In the genomic region with DNA sequence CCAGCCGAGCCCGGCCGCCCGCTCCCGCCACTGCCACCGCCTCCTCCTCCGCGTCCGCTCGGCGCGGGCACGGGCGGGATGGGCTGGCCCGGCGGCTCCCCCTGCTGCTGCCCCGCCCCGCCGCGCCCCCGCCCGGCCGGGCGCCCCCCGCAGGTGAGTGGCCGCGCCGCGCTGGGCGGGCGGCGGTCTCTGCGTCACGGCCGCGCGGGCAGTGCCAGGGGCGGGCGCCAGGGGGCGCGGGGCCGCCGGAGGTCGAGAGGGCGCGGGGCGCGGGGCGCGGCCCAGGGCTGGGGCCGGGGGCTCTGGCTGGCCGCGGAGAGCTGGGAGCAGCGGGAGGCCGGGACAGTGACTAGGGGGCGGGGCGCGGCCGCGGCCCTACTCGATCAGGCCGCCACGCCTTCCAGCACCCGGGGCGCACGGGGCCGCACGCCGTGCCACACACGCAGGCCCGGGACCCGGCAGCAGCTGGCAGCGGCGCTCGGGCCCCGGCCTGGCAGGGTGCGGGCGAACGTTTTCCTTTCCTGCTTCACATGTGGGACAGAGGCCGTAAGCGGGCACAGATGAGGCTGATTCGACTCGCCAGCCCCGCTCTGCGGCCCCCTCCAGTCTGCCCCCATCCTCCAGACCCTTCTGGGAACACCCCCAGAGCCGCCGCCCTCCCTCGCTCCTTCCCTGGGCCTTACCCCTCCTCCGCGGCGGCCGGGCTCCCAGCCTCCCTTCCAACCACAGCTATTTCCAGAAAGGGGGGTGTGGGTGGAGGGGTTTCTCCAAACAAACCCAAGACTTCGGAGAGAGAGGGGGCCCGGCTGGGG, we compare ENCODE assay signal across 2 cellular contexts.
TF ChIP-seq lines count a peak whose summit lies in the region.

No MANE protein-coding gene starts in this region.

TF ChIP-seq in HEK293, 187 proteins besides CTCF, POLR2A, EP300 and RAD21 (continued from another document and continues in another):
- no peak for TF ChIP-seq ZNF354C (tag by site-specific recombination; IDR thresholded peaks at IDR 0.05; ENCODE audit: borderline replicate concordance, low read depth)
- no peak for TF ChIP-seq ZNF596 (tag by site-specific recombination; IDR thresholded peaks at IDR 0.05)
- TF ChIP-seq ZNF174 (tag by site-specific recombination; IDR thresholded peaks at IDR 0.05) = no peak
- TF ChIP-seq ZNF747 (tag by site-specific recombination; IDR thresholded peaks at IDR 0.05) = no peak
- no peak for TF ChIP-seq ZNF394 (tag by site-specific recombination; IDR thresholded peaks at IDR 0.05; ENCODE audit: borderline replicate concordance)
- no peak for TF ChIP-seq GFI1B (tag by site-specific recombination; IDR thresholded peaks at IDR 0.05)
- TF ChIP-seq ZNF544 (tag by site-specific recombination; IDR thresholded peaks at IDR 0.05) = no peak
- TF ChIP-seq ATF2 (tag by site-specific recombination; IDR thresholded peaks at IDR 0.05; ENCODE audit: low read depth) = no peak
- no peak for TF ChIP-seq ZNF433 (tag by site-specific recombination; IDR thresholded peaks at IDR 0.05; ENCODE audit: low read depth)
- no peak for TF ChIP-seq YY2 (tag by site-specific recombination; IDR thresholded peaks at IDR 0.05)
- no peak for TF ChIP-seq HOXC10 (CRISPR knock-in tag; IDR thresholded peaks at IDR 0.05)
- no peak for TF ChIP-seq KLF16 (tag by site-specific recombination; IDR thresholded peaks at IDR 0.05)
- no peak for TF ChIP-seq OVOL3 (tag by site-specific recombination; IDR thresholded peaks at IDR 0.05)
- no peak for TF ChIP-seq ZNF629 (tag by site-specific recombination; IDR thresholded peaks at IDR 0.05)
- no peak for TF ChIP-seq ZNF626 (tag by site-specific recombination; IDR thresholded peaks at IDR 0.05)
- TF ChIP-seq SP3 (tag by site-specific recombination; IDR thresholded peaks at IDR 0.05) = peak; percentile 51
- TF ChIP-seq, protein P1, sequence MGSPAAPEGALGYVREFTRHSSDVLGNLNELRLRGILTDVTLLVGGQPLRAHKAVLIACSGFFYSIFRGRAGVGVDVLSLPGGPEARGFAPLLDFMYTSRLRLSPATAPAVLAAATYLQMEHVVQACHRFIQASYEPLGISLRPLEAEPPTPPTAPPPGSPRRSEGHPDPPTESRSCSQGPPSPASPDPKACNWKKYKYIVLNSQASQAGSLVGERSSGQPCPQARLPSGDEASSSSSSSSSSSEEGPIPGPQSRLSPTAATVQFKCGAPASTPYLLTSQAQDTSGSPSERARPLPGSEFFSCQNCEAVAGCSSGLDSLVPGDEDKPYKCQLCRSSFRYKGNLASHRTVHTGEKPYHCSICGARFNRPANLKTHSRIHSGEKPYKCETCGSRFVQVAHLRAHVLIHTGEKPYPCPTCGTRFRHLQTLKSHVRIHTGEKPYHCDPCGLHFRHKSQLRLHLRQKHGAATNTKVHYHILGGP (tag by site-specific recombination; IDR thresholded peaks at IDR 0.05) = no peak
- TF ChIP-seq MEIS1 (CRISPR knock-in tag; IDR thresholded peaks at IDR 0.05; ENCODE audit: borderline replicate concordance) = no peak
- TF ChIP-seq ZNF692 (tag by site-specific recombination; IDR thresholded peaks at IDR 0.05) = 0 out of 2 replicates have a peak, but pooled peaks have one; percentile 30
- no peak for TF ChIP-seq ZNF24 (tag by site-specific recombination; IDR thresholded peaks at IDR 0.05)
- no peak for TF ChIP-seq ZEB2 (tag by site-specific recombination; IDR thresholded peaks at IDR 0.05)
- TF ChIP-seq, protein P2, sequence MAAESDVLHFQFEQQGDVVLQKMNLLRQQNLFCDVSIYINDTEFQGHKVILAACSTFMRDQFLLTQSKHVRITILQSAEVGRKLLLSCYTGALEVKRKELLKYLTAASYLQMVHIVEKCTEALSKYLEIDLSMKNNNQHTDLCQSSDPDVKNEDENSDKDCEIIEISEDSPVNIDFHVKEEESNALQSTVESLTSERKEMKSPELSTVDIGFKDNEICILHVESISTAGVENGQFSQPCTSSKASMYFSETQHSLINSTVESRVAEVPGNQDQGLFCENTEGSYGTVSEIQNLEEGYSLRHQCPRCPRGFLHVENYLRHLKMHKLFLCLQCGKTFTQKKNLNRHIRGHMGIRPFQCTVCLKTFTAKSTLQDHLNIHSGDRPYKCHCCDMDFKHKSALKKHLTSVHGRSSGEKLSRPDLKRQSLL (tag by site-specific recombination; IDR thresholded peaks at IDR 0.05) = no peak
- TF ChIP-seq ZNF146 (tag by site-specific recombination; IDR thresholded peaks at IDR 0.05) = no peak
- no peak for TF ChIP-seq HOXD13 (CRISPR knock-in tag; IDR thresholded peaks at IDR 0.05; ENCODE audit: borderline replicate concordance)
- no peak for TF ChIP-seq SCRT2 (tag by site-specific recombination; IDR thresholded peaks at IDR 0.05)
- TF ChIP-seq ZNF335 (tag by site-specific recombination; conservative IDR thresholded peaks at IDR 0.05) = no peak
- TF ChIP-seq ZNF223 (tag by site-specific recombination; IDR thresholded peaks at IDR 0.05) = no peak
- no peak for TF ChIP-seq ZNF140 (tag by site-specific recombination; IDR thresholded peaks at IDR 0.05)
- no peak for TF ChIP-seq ZNF514 (tag by site-specific recombination; IDR thresholded peaks at IDR 0.05)
- no peak for TF ChIP-seq ZNF211 (tag by site-specific recombination; IDR thresholded peaks at IDR 0.05; ENCODE audit: low read depth)
- TF ChIP-seq ZXDB (tag by site-specific recombination; IDR thresholded peaks at IDR 0.05) = 0 out of 2 replicates have a peak, but pooled peaks have one; percentile 18

TF ChIP-seq in HepG2, 621 proteins besides CTCF, POLR2A, EP300 and RAD21 (continued from another document):
- TF ChIP-seq PATZ1 (CRISPR knock-in tag; IDR thresholded peaks at IDR 0.05) (peak; percentile 27), ZIK1 (CRISPR knock-in tag; IDR thresholded peaks at IDR 0.05; ENCODE audit: borderline replicate concordance, low read depth) (no peak), NFYC (CRISPR knock-in tag; IDR thresholded peaks at IDR 0.05) (no peak), ZKSCAN1 (IDR thresholded peaks at IDR 0.05; ENCODE audit: low read length) (no peak), ZFY (CRISPR knock-in tag; IDR thresholded peaks at IDR 0.05) (peak; percentile 79), YY1 (IDR thresholded peaks at IDR 0.05; ENCODE audit: insufficient read depth, insufficient replicate concordance, low read depth, low read length) (no peak), ZNF772 (CRISPR knock-in tag; IDR thresholded peaks at IDR 0.05) (0 out of 2 replicates have a peak, but pooled peaks have one; percentile 17), HDAC1 (CRISPR knock-in tag; IDR thresholded peaks at IDR 0.05) (no peak), MXI1 (IDR thresholded peaks at IDR 0.05; ENCODE audit: borderline replicate concordance, low read depth, low read length) (0 out of 3 replicates have a peak, but pooled peaks have one; percentile 26), MTF2 (CRISPR knock-in tag; IDR thresholded peaks at IDR 0.05; ENCODE audit: borderline replicate concordance) (no peak), GABPB1 (CRISPR knock-in tag; IDR thresholded peaks at IDR 0.05) (peak; percentile 32), ZNF335 (CRISPR knock-in tag; IDR thresholded peaks at IDR 0.05) (no peak)
- TF ChIP-seq, protein P3, sequence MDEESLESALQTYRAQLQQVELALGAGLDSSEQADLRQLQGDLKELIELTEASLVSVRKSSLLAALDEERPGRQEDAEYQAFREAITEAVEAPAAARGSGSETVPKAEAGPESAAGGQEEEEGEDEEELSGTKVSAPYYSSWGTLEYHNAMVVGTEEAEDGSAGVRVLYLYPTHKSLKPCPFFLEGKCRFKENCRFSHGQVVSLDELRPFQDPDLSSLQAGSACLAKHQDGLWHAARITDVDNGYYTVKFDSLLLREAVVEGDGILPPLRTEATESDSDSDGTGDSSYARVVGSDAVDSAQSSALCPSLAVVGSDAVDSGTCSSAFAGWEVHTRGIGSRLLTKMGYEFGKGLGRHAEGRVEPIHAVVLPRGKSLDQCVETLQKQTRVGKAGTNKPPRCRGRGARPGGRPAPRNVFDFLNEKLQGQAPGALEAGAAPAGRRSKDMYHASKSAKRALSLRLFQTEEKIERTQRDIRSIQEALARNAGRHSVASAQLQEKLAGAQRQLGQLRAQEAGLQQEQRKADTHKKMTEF (CRISPR knock-in tag; IDR thresholded peaks at IDR 0.05) = 0 out of 2 replicates have a peak, but pooled peaks have one; percentile 16
- TF ChIP-seq, protein P4, sequence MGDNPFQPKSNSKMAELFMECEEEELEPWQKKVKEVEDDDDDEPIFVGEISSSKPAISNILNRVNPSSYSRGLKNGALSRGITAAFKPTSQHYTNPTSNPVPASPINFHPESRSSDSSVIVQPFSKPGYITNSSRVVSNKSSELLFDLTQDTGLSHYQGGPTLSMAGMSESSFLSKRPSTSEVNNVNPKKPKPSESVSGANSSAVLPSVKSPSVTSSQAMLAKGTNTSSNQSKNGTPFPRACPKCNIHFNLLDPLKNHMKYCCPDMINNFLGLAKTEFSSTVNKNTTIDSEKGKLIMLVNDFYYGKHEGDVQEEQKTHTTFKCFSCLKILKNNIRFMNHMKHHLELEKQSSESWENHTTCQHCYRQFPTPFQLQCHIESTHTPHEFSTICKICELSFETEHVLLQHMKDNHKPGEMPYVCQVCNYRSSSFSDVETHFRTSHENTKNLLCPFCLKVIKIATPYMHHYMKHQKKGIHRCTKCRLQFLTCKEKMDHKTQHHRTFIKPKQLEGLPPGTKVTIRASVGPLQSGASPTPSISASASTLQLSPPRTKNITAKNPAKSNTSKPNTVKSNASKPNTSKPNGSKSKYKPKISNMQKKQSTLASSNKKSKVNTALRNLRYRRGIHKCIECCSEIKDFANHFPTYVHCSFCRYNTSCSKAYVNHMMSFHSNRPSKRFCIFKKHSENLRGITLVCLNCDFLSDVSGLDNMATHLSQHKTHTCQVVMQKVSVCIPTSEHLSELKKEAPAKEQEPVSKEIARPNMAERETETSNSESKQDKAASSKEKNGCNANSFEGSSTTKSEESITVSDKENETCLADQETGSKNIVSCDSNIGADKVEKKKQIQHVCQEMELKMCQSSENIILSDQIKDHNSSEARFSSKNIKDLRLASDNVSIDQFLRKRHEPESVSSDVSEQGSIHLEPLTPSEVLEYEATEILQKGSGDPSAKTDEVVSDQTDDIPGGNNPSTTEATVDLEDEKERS (CRISPR knock-in tag; IDR thresholded peaks at IDR 0.05) = no peak
- TF ChIP-seq, protein P5, sequence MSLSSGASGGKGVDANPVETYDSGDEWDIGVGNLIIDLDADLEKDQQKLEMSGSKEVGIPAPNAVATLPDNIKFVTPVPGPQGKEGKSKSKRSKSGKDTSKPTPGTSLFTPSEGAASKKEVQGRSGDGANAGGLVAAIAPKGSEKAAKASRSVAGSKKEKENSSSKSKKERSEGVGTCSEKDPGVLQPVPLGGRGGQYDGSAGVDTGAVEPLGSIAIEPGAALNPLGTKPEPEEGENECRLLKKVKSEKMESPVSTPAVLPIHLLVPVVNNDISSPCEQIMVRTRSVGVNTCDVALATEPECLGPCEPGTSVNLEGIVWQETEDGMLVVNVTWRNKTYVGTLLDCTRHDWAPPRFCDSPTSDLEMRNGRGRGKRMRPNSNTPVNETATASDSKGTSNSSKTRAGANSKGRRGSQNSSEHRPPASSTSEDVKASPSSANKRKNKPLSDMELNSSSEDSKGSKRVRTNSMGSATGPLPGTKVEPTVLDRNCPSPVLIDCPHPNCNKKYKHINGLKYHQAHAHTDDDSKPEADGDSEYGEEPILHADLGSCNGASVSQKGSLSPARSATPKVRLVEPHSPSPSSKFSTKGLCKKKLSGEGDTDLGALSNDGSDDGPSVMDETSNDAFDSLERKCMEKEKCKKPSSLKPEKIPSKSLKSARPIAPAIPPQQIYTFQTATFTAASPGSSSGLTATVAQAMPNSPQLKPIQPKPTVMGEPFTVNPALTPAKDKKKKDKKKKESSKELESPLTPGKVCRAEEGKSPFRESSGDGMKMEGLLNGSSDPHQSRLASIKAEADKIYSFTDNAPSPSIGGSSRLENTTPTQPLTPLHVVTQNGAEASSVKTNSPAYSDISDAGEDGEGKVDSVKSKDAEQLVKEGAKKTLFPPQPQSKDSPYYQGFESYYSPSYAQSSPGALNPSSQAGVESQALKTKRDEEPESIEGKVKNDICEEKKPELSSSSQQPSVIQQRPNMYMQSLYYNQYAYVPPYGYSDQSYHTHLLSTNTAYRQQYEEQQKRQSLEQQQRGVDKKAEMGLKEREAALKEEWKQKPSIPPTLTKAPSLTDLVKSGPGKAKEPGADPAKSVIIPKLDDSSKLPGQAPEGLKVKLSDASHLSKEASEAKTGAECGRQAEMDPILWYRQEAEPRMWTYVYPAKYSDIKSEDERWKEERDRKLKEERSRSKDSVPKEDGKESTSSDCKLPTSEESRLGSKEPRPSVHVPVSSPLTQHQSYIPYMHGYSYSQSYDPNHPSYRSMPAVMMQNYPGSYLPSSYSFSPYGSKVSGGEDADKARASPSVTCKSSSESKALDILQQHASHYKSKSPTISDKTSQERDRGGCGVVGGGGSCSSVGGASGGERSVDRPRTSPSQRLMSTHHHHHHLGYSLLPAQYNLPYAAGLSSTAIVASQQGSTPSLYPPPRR (CRISPR knock-in tag; IDR thresholded peaks at IDR 0.05; ENCODE audit: borderline replicate concordance) = no peak
